ENCODE assay signal across 2 cellular contexts in the genomic region with DNA sequence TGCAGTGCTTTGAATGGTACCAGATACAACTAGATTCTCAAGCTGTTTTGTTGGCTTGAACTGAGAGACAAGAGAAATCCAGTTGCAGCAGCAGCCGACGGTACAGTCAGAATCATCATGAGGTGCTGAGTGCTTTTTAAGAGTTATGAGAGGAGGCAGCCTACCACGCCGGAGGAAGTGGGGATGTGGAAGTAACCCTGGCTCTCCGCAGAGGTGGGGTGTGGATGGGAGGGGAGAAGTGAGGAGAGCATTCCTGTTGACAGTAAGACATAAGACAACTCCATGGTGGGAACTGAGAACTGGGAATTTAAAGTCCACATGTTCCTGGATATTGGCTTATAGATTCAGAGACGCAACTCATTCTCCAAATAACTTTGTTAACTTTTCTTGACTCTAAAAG.
TF ChIP-seq lines count a peak whose summit lies in the region.

No MANE protein-coding gene starts in this region.

TF ChIP-seq in liver, 16 proteins besides CTCF, POLR2A, EP300 and RAD21:
- TF ChIP-seq, protein P1, sequence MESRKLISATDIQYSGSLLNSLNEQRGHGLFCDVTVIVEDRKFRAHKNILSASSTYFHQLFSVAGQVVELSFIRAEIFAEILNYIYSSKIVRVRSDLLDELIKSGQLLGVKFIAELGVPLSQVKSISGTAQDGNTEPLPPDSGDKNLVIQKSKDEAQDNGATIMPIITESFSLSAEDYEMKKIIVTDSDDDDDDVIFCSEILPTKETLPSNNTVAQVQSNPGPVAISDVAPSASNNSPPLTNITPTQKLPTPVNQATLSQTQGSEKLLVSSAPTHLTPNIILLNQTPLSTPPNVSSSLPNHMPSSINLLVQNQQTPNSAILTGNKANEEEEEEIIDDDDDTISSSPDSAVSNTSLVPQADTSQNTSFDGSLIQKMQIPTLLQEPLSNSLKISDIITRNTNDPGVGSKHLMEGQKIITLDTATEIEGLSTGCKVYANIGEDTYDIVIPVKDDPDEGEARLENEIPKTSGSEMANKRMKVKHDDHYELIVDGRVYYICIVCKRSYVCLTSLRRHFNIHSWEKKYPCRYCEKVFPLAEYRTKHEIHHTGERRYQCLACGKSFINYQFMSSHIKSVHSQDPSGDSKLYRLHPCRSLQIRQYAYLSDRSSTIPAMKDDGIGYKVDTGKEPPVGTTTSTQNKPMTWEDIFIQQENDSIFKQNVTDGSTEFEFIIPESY (IDR thresholded peaks at IDR 0.05), result no peak
- TF ChIP-seq SP1 (IDR thresholded peaks at IDR 0.05), result no peak
- TF ChIP-seq FOXA1 (IDR thresholded peaks at IDR 0.05), result no peak
- TF ChIP-seq HNF4A (conservative IDR thresholded peaks at IDR 0.05), result no peak
- no peak for TF ChIP-seq FOXA2 (IDR thresholded peaks at IDR 0.05)
- TF ChIP-seq, protein P2, sequence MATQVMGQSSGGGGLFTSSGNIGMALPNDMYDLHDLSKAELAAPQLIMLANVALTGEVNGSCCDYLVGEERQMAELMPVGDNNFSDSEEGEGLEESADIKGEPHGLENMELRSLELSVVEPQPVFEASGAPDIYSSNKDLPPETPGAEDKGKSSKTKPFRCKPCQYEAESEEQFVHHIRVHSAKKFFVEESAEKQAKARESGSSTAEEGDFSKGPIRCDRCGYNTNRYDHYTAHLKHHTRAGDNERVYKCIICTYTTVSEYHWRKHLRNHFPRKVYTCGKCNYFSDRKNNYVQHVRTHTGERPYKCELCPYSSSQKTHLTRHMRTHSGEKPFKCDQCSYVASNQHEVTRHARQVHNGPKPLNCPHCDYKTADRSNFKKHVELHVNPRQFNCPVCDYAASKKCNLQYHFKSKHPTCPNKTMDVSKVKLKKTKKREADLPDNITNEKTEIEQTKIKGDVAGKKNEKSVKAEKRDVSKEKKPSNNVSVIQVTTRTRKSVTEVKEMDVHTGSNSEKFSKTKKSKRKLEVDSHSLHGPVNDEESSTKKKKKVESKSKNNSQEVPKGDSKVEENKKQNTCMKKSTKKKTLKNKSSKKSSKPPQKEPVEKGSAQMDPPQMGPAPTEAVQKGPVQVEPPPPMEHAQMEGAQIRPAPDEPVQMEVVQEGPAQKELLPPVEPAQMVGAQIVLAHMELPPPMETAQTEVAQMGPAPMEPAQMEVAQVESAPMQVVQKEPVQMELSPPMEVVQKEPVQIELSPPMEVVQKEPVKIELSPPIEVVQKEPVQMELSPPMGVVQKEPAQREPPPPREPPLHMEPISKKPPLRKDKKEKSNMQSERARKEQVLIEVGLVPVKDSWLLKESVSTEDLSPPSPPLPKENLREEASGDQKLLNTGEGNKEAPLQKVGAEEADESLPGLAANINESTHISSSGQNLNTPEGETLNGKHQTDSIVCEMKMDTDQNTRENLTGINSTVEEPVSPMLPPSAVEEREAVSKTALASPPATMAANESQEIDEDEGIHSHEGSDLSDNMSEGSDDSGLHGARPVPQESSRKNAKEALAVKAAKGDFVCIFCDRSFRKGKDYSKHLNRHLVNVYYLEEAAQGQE (IDR thresholded peaks at IDR 0.05), result no peak
- no peak for TF ChIP-seq NR2F2 (IDR thresholded peaks at IDR 0.05)

TF ChIP-seq in HepG2, 621 proteins besides CTCF, POLR2A, EP300 and RAD21:
- TF ChIP-seq IRX3 (CRISPR knock-in tag; IDR thresholded peaks at IDR 0.05; ENCODE audit: borderline replicate concordance, low read depth) (no peak), IRF2 (CRISPR knock-in tag; IDR thresholded peaks at IDR 0.05) (no peak), ZKSCAN5 (CRISPR knock-in tag; IDR thresholded peaks at IDR 0.05) (no peak), FOXM1 (CRISPR knock-in tag; IDR thresholded peaks at IDR 0.05) (no peak), SNAPC2 (CRISPR knock-in tag; IDR thresholded peaks at IDR 0.05) (no peak), ZFP1 (CRISPR knock-in tag; IDR thresholded peaks at IDR 0.05) (no peak), STAG1 (CRISPR knock-in tag; IDR thresholded peaks at IDR 0.05) (no peak), EEA1 (CRISPR knock-in tag; IDR thresholded peaks at IDR 0.05; ENCODE audit: borderline replicate concordance) (no peak), ZNF496 (CRISPR knock-in tag; IDR thresholded peaks at IDR 0.05; ENCODE audit: insufficient replicate concordance) (no peak), RCOR2 (CRISPR knock-in tag; IDR thresholded peaks at IDR 0.05) (no peak), ZNF446 (CRISPR knock-in tag; IDR thresholded peaks at IDR 0.05) (no peak), TEAD2 (CRISPR knock-in tag; IDR thresholded peaks at IDR 0.05) (no peak), ARID2 (CRISPR knock-in tag; IDR thresholded peaks at IDR 0.05; ENCODE audit: borderline replicate concordance) (no peak), MED1 (CRISPR knock-in tag; IDR thresholded peaks at IDR 0.05) (no peak), CCDC6 (CRISPR knock-in tag; IDR thresholded peaks at IDR 0.05) (no peak), RELA (CRISPR knock-in tag; IDR thresholded peaks at IDR 0.05) (no peak), ZNF761 (CRISPR knock-in tag; conservative IDR thresholded peaks at IDR 0.05) (no peak)
- TF ChIP-seq, protein P3, sequence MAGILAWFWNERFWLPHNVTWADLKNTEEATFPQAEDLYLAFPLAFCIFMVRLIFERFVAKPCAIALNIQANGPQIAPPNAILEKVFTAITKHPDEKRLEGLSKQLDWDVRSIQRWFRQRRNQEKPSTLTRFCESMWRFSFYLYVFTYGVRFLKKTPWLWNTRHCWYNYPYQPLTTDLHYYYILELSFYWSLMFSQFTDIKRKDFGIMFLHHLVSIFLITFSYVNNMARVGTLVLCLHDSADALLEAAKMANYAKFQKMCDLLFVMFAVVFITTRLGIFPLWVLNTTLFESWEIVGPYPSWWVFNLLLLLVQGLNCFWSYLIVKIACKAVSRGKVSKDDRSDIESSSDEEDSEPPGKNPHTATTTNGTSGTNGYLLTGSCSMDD (CRISPR knock-in tag; IDR thresholded peaks at IDR 0.05), result no peak
